14 cellular contexts compared by ENCODE assay signal in genomic region chr1:227733309-227733705, GRCh38. TPM values are rescaled to one million over a fixed set of nuclear protein-coding genes. Genes with fewer than 3 reads are reported as not detected.
A peak's percentile ranks its signal among the peaks of the same experiment; 100 is the strongest.
DNase-seq lines count a peak whose midpoint lies in the region; ATAC-seq and TF ChIP-seq lines count a peak whose summit lies in the region.
"Had no signal": no experiment of that assay in that cellular context is flagged by ENCODE, and none has a peak within 500 bp of the region (broad histone marks: within the 10 kb centered on the region; RNA-seq: fewer than 3 reads in every experiment).

No MANE protein-coding gene starts in this region.

- H3K27ac Mint-ChIP-seq in CD4-positive, CD25-positive, alpha-beta regulatory T cell, result peak overlapping the region in 1 of 3 donors; percentile 80
- H3K27ac Mint-ChIP-seq in H9, result no peak overlapping the region
- no peak overlapping the region for H3K27ac Mint-ChIP-seq in activated naive CD8-positive, alpha-beta T cell
- peak overlapping the region in 1 of 2 donors; percentile 41 for H3K27ac Mint-ChIP-seq in natural killer cell treated with Interleukin-12 subunit alpha and Interleukin-12 subunit beta and Interleukin-15 and Interleukin-18, amount 100 ng/mL, for 72 hours

- no peak overlapping the region for H3K14ac ChIP-seq in H9 (ENCODE audit: insufficient read depth, low read length)

- peaks cover 23% of the 10 kb centered on the region for H3K23me2 ChIP-seq in H9 (ENCODE audit: insufficient read length, low read depth, low read length, poor library complexity, severe bottlenecking)

- no peak overlapping the region for H3K23ac ChIP-seq in H9 (ENCODE audit: insufficient read length, low read depth, low read length)

- no peak overlapping the region for H3K4ac ChIP-seq in H9 (ENCODE audit: low read depth, low read length)

- H3T11ph ChIP-seq in H9 (ENCODE audit: low read length), result no peak overlapping the region

- no peak overlapping the region for H2AFZ ChIP-seq in H9 (ENCODE audit: low read length)

- H3K27ac ChIP-seq in CD4-positive, CD25-positive, alpha-beta regulatory T cell (ENCODE audit: insufficient read depth, low read length, poor library complexity, severe bottlenecking), result no peak overlapping the region
- H3K27ac ChIP-seq in H9 (ENCODE audit: insufficient read length, low read depth, low read length), result no peak overlapping the region

- H4K20me1 ChIP-seq in H9 (ENCODE audit: control insufficient read depth, insufficient read depth, insufficient read length), result peaks cover 8% of the 10 kb centered on the region

- WGBS in H9 (ENCODE audit: extremely low coverage, insufficient read length, low lambda C conversion rate), result no CpG with 5 or more reads among the region's 15 CpGs

- H4K5ac ChIP-seq in H9 (ENCODE audit: insufficient read length, low read depth, low read length), result no peak overlapping the region

- no peak for ATAC-seq in CD4-positive, CD25-positive, alpha-beta regulatory T cell (ENCODE audit: low read depth in 2 of 2)
- no peak for ATAC-seq in natural killer cell treated with Interleukin-12 subunit alpha and Interleukin-12 subunit beta and Interleukin-15 and Interleukin-18, amount 100 ng/mL, for 72 hours

- no peaks in the 10 kb centered on the region for H3K36me3 Mint-ChIP-seq in CD4-positive, CD25-positive, alpha-beta regulatory T cell
- H3K36me3 Mint-ChIP-seq in H9 (ENCODE audit: insufficient read depth in 1 of 3, low read depth in 3 of 3), result peaks cover 5 to 20% (median 18%) of the 10 kb centered on the region in 3 experiments; a peak in 6 of 7 replicates
- H3K36me3 Mint-ChIP-seq in activated naive CD8-positive, alpha-beta T cell, result peaks cover 1% of the 10 kb centered on the region
- H3K36me3 Mint-ChIP-seq in natural killer cell treated with Interleukin-12 subunit alpha and Interleukin-12 subunit beta and Interleukin-15 and Interleukin-18, amount 100 ng/mL, for 72 hours, result no peaks in the 10 kb centered on the region

- no peak overlapping the region for H2AK5ac ChIP-seq in H9 (ENCODE audit: insufficient read length, low read length)

- H3K4me3 Mint-ChIP-seq in CD4-positive, CD25-positive, alpha-beta regulatory T cell, result peak overlapping the region; percentile 27 to 91 (median 90)
- peak overlapping the region; percentile 71 to 89; a peak in 3 of 5 replicates for H3K4me3 Mint-ChIP-seq in H9
- peak overlapping the region; percentile 94 for H3K4me3 Mint-ChIP-seq in activated naive CD8-positive, alpha-beta T cell
- H3K4me3 Mint-ChIP-seq in natural killer cell treated with Interleukin-12 subunit alpha and Interleukin-12 subunit beta and Interleukin-15 and Interleukin-18, amount 100 ng/mL, for 72 hours, result peak overlapping the region; percentile 97

- H2BK5ac ChIP-seq in H9 (ENCODE audit: insufficient read length, low read length), result no peak overlapping the region

- no peak overlapping the region for H2BK120ac ChIP-seq in H9 (ENCODE audit: low read depth, low read length, poor library complexity, severe bottlenecking)

- H3K9ac ChIP-seq in H9 (ENCODE audit: extremely low read depth, insufficient read length, low read length), result no peak overlapping the region

- no peaks in the 10 kb centered on the region for H3K9me3 Mint-ChIP-seq in CD4-positive, CD25-positive, alpha-beta regulatory T cell
- H3K9me3 Mint-ChIP-seq in H9, result no peaks in the 10 kb centered on the region
- H3K9me3 Mint-ChIP-seq in activated naive CD8-positive, alpha-beta T cell (ENCODE audit: low read depth), result no peaks in the 10 kb centered on the region
- H3K9me3 Mint-ChIP-seq in natural killer cell treated with Interleukin-12 subunit alpha and Interleukin-12 subunit beta and Interleukin-15 and Interleukin-18, amount 100 ng/mL, for 72 hours, result no peaks in the 10 kb centered on the region

- DNase-seq in CD4-positive, CD25-positive, alpha-beta regulatory T cell, result no peak
- DNase-seq in H9, result peak; percentile 19
- DNase-seq in natural killer cell treated with Interleukin-12 subunit alpha and Interleukin-12 subunit beta and Interleukin-15 and Interleukin-18, amount 100 ng/mL, for 72 hours (ENCODE audit: low spot score), result no peak
- no peak for DNase-seq in stimulated activated CD4-positive, alpha-beta T cell treated with anti-CD3 and anti-CD28 coated beads, Interleukin-4, amount 100 ng/mL, for 24 hours
- no peak for DNase-seq in stimulated activated CD4-positive, alpha-beta T cell treated with anti-CD3 and anti-CD28 coated beads, Interleukin-4, amount 100 ng/mL, for 4 hours
- no peak for DNase-seq in NCI-H187 treated with DMSO at 0.1 percent for 48 hours (lab: John Stamatoyannopoulos, UW)
- DNase-seq: activated effector memory CD4-positive, alpha-beta T cell treated with Interleukin-2 at 50 U/mL for 16 hours; cortex of kidney; islet precursor cell; MG63; occipital lobe; stimulated activated CD4-positive, alpha-beta T cell treated with anti-CD3 and anti-CD28 coated beads, Interleukin-15, amount 100 ng/mL, for 24 hours; stimulated activated naive CD4-positive, alpha-beta T cell had no signal

- no peaks in the 10 kb centered on the region for H3K9me3 ChIP-seq in CD4-positive, CD25-positive, alpha-beta regulatory T cell (ENCODE audit: control insufficient read depth in 2 of 2, low read length in 2 of 2)
- no peaks in the 10 kb centered on the region for H3K9me3 ChIP-seq in H9 (ENCODE audit: control insufficient read depth, low read depth, low read length)
- H3K9me3 ChIP-seq: MG63 had no signal

- no peak overlapping the region for H3K4me3 ChIP-seq in CD4-positive, CD25-positive, alpha-beta regulatory T cell (ENCODE audit: low read depth, low read length)

- H3K4me2 ChIP-seq in H9 (ENCODE audit: insufficient read depth, insufficient read length, low read length), result no peak overlapping the region

- no peaks in the 10 kb centered on the region for H3K27me3 ChIP-seq in CD4-positive, CD25-positive, alpha-beta regulatory T cell (ENCODE audit: control insufficient read depth, insufficient read depth, low read length)
- H3K27me3 ChIP-seq in H9 (ENCODE audit: insufficient read depth, low read length), result no peaks in the 10 kb centered on the region
- H3K27me3 ChIP-seq: MG63 had no signal

- no peaks in the 10 kb centered on the region for H3K79me1 ChIP-seq in H9 (ENCODE audit: insufficient read depth, low read depth, low read length, poor library complexity, severe bottlenecking)

- H3K27me3 Mint-ChIP-seq in CD4-positive, CD25-positive, alpha-beta regulatory T cell, result no peaks in the 10 kb centered on the region
- no peaks in the 10 kb centered on the region; the same call in 1 of the 2 replicates for H3K27me3 Mint-ChIP-seq in H9 (ENCODE audit: low read depth)
- H3K27me3 Mint-ChIP-seq in activated naive CD8-positive, alpha-beta T cell, result no peaks in the 10 kb centered on the region
- no peaks in the 10 kb centered on the region for H3K27me3 Mint-ChIP-seq in natural killer cell treated with Interleukin-12 subunit alpha and Interleukin-12 subunit beta and Interleukin-15 and Interleukin-18, amount 100 ng/mL, for 72 hours

- no peaks in the 10 kb centered on the region for H3K36me3 ChIP-seq in CD4-positive, CD25-positive, alpha-beta regulatory T cell (ENCODE audit: control insufficient read depth, insufficient read depth, low read length)

- no peak for TF ChIP-seq CTCF in H9 (conservative IDR thresholded peaks at IDR 0.05)

- no peak overlapping the region for H4K8ac ChIP-seq in H9 (replicated peaks; ENCODE audit: insufficient read length, low read depth, low read length)

- H2BK12ac ChIP-seq in H9 (ENCODE audit: insufficient read length, low read depth, low read length), result no peak overlapping the region

- H3K4me1 Mint-ChIP-seq in CD4-positive, CD25-positive, alpha-beta regulatory T cell, result peaks cover 0 to 59% (median 22%) of the 10 kb centered on the region in 4 donors
- H3K4me1 Mint-ChIP-seq in H9, result peaks cover 20 to 35% of the 10 kb centered on the region in 2 experiments
- H3K4me1 Mint-ChIP-seq in activated naive CD8-positive, alpha-beta T cell (ENCODE audit: low read depth), result peaks cover 32% of the 10 kb centered on the region
- H3K4me1 Mint-ChIP-seq in natural killer cell treated with Interleukin-12 subunit alpha and Interleukin-12 subunit beta and Interleukin-15 and Interleukin-18, amount 100 ng/mL, for 72 hours (ENCODE audit: low read depth in 2 of 2), result peaks cover 12 to 30% of the 10 kb centered on the region in 2 donors

- H2BK15ac ChIP-seq in H9 (ENCODE audit: low read depth, low read length), result no peak overlapping the region

- H2BK20ac ChIP-seq in H9 (ENCODE audit: low read depth, low read length, poor library complexity, severe bottlenecking), result no peak overlapping the region

- H3K18ac ChIP-seq in H9 (ENCODE audit: insufficient read length, low read depth, low read length), result no peak overlapping the region

- H3K4me1 ChIP-seq in CD4-positive, CD25-positive, alpha-beta regulatory T cell (ENCODE audit: control insufficient read depth, insufficient read depth, low read length, poor library complexity, severe bottlenecking), result peaks cover 40% of the 10 kb centered on the region
- peaks cover 5% of the 10 kb centered on the region; the same call in 1 of the 2 replicates for H3K4me1 ChIP-seq in H9 (ENCODE audit: insufficient read depth, low read length)

- H3K79me2 ChIP-seq in H9 (ENCODE audit: insufficient read depth, low read length), result peaks cover 4% of the 10 kb centered on the region; the same call in 1 of the 2 replicates

- H3K56ac ChIP-seq in H9 (ENCODE audit: insufficient read length, low read depth, low read length), result no peak overlapping the region

- H4K91ac ChIP-seq in H9 (ENCODE audit: insufficient read length, low read depth, low read length), result no peak overlapping the region

RNA-seq across cellular contexts. Expression of gene JMJD4, which starts 1.8 kb away (rescaled TPM):
- 9.7 TPM for total RNA-seq in CD4-positive, CD25-positive, alpha-beta regulatory T cell
- 10 to 100 TPM; 22.3 to 28.9 (median 26.8) TPM for polyA plus RNA-seq in CD4-positive, CD25-positive, alpha-beta regulatory T cell
- 24.4 and 26.0 TPM in 2 replicates for total RNA-seq in H9 (2021)
- total RNA-seq in natural killer cell treated with Interleukin-12 subunit alpha and Interleukin-12 subunit beta and Interleukin-15 and Interleukin-18, amount 100 ng/mL, for 72 hours, result 10 to 100 TPM; 17.3 to 34.0 TPM

RNA-seq across cellular contexts. Expression of gene SNAP47, which starts 1.9 kb away (rescaled TPM):
- total RNA-seq in CD4-positive, CD25-positive, alpha-beta regulatory T cell, result 26.3 TPM
- 10 to 100 TPM; 47.0 to 60.1 (median 52.0) TPM for polyA plus RNA-seq in CD4-positive, CD25-positive, alpha-beta regulatory T cell
- 44.1 TPM in 2 replicates for total RNA-seq in H9 (2021)
- total RNA-seq in natural killer cell treated with Interleukin-12 subunit alpha and Interleukin-12 subunit beta and Interleukin-15 and Interleukin-18, amount 100 ng/mL, for 72 hours, result 10 to 100 TPM; 23.5 to 32.5 TPM
